8 cellular contexts compared by ENCODE assay signal in genomic region chr2:235666240-235666781, GRCh38.
A peak's percentile ranks its signal among the peaks of the same experiment; 100 is the strongest.
DNase-seq lines count a peak whose midpoint lies in the region; ATAC-seq and TF ChIP-seq lines count a peak whose summit lies in the region.

No MANE protein-coding gene starts in this region.

- H3K9me3 ChIP-seq in SJSA1 (replicated peaks) (peaks cover 3% of the 10 kb centered on the region; the same call in 1 of the 2 replicates), esophagus squamous epithelium (no peaks in the 10 kb centered on the region)

- no peak for TF ChIP-seq CTCF in AG10803 (conservative IDR thresholded peaks at IDR 0.05; ENCODE audit: low read length)
- TF ChIP-seq CTCF in esophagus squamous epithelium (IDR thresholded peaks at IDR 0.05), result peak in 1 of 6 experiments; percentile 8
- no peak for TF ChIP-seq CTCF in omental fat pad (IDR thresholded peaks at IDR 0.05)

- ATAC-seq in omental fat pad (ENCODE audit: low FRiP score) (no peak), GM21825 (IDR thresholded peaks at IDR 0.05; ENCODE audit: unreplicated experiment) (no peak)

- no peak for TF ChIP-seq POLR2A in esophagus squamous epithelium (IDR thresholded peaks at IDR 0.05)

- DNase-seq in AG10803 (ENCODE audit: low read depth) (peak; percentile 90), HuH-7 (ENCODE audit: low spot score) (peak; percentile 71), SJSA1 (ENCODE audit: low read depth in 1 of 2, low spot score in 2 of 2) (peak in 1 of 2 experiments; percentile 78), esophagus squamous epithelium (lab: John Stamatoyannopoulos, UW) (no peak), mucosa of gallbladder (ENCODE audit: low spot score) (peak; percentile 58), omental fat pad (ENCODE audit: low spot score) (no peak)
- no peak for DNase-seq in stimulated activated CD4-positive, alpha-beta T cell treated with anti-CD3 and anti-CD28 coated beads, Interleukin-2, amount 100 ng/mL, for 24 hours

- 0% methylated on average over 4 of the region's 4 CpGs for WGBS in esophagus squamous epithelium, 2 donors

- no peak overlapping the region for H3K27ac ChIP-seq in SJSA1
- H3K27ac ChIP-seq in esophagus squamous epithelium, result peak overlapping the region in 3 of 4 donors; percentile 32 to 55 (median 46)

- no peaks in the 10 kb centered on the region for H3K27me3 ChIP-seq in SJSA1 (replicated peaks)
- peaks cover 0 to 19% (median 0%) of the 10 kb centered on the region in 4 donors for H3K27me3 ChIP-seq in esophagus squamous epithelium

- peak overlapping the region; percentile 23 for H3K4me3 ChIP-seq in AG10803 (ENCODE audit: low read length)
- H3K4me3 ChIP-seq in SJSA1, result peak overlapping the region; percentile 7
- H3K4me3 ChIP-seq in esophagus squamous epithelium, result peak overlapping the region in 3 of 4 donors; percentile 27 to 53 (median 37)

- H3K4me1 ChIP-seq in SJSA1 (replicated peaks) (peaks cover 46% of the 10 kb centered on the region), esophagus squamous epithelium (peaks cover 15 to 40% (median 22%) of the 10 kb centered on the region in 3 donors)

- H3K36me3 ChIP-seq in SJSA1 (peaks cover 14% of the 10 kb centered on the region), esophagus squamous epithelium (no peaks in the 10 kb centered on the region)

- intact Hi-C loops in esophagus squamous epithelium (cut with DNase I), result no loop called here

Comparison
In these comparisons a context has a peak if more than half of its experiments do, and no peak if none do; other contexts are left out.
1. DNase-seq: peak in AG10803 (single experiment), HuH-7 (single experiment) and mucosa of gallbladder (single experiment); none in esophagus squamous epithelium (single experiment), stimulated activated CD4-positive, alpha-beta T cell treated with anti-CD3 and anti-CD28 coated beads, Interleukin-2, amount 100 ng/mL, for 24 hours (0 of 2) and omental fat pad (single experiment).
2. Peak in every context shown above with its lines, with median percentiles within 50 percentile points of each other: H3K4me3 ChIP-seq.